In the genomic region with DNA sequence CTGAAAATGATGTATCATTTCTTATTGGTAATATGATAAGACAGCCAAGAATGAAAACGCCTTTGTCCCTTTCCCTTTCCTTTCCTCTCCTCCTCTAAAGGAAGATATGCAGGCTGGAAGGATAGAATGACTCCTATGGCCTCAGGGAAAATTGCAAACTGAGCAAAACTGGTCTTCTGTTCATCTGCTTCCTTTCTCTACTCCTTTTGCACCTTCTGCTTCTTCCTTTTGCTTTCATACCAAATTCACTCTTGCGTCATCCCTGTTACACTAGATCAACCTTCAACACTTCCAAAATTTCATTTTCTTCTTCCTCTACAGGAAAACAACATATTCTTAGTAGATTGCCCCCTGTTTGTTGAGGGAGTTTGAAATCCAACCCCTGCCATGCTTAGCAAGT, we compare ENCODE assay signal across 18 cellular contexts.
"Had no signal": no experiment of that assay in that cellular context is flagged by ENCODE, and none has a peak within 500 bp of the region (broad histone marks: within the 10 kb centered on the region; RNA-seq: fewer than 3 reads in every experiment).

No MANE protein-coding gene starts in this region.

- H3K4me1 ChIP-seq: lower lobe of right lung, testis had no signal

- FAIRE-seq: endothelial cell of umbilical vein, islet of Langerhans had no signal

- H3K9me3 ChIP-seq: lower lobe of right lung, sigmoid colon, spleen, testis had no signal

- ATAC-seq: activated CD4-positive, CD25-positive, alpha-beta regulatory T cell treated with anti-CD3 and anti-CD28 coated beads, Interleukin-2, amount 50 U/mL, for 24 hours; left colon; lower lobe of right lung; stimulated activated memory B cell treated with anti-CD40 and anti-IgM and Interleukin-4, amounts not matched to agents 10 μg/mL and 1 μg/mL and 100 μg/mL, for 72 hours had no signal

- H3K4me3 ChIP-seq: lower lobe of right lung, sigmoid colon, spleen, testis had no signal

- H3K27ac ChIP-seq: lower lobe of right lung, sigmoid colon, spleen, testis had no signal

- DNase-seq: activated CD8-positive, alpha-beta memory T cell treated with anti-CD3 and anti-CD28 coated beads for 24 hours; activated gamma-delta T cell treated with Interleukin-2 at 50 U/mL for 16 hours; amniotic stem cell; dermis blood vessel endothelial cell; effector memory CD4-positive, alpha-beta T cell; left colon; lower lobe of right lung; occipital lobe; posterior cingulate gyrus; sigmoid colon; spleen; stimulated activated CD4-positive, alpha-beta T cell treated with anti-CD3 and anti-CD28 coated beads, Interleukin-4, amount 100 ng/mL, for 4 hours; T1000; testis had no signal
